9 cellular contexts compared by ENCODE assay signal in genomic region chr1:227793948-227794812, GRCh38. TPM values are rescaled to one million over a fixed set of nuclear protein-coding genes. Genes with fewer than 3 reads are reported as not detected.
DNase-seq lines count a peak whose midpoint lies in the region; ATAC-seq and TF ChIP-seq lines count a peak whose summit lies in the region.
"Had no signal": no experiment of that assay in that cellular context is flagged by ENCODE, and none has a peak within 500 bp of the region (broad histone marks: within the 10 kb centered on the region; RNA-seq: fewer than 3 reads in every experiment).

No MANE protein-coding gene starts in this region.

- peak overlapping the region; percentile 26 for H2BK120ac ChIP-seq in trophoblast cell (ENCODE audit: insufficient read depth, low read length, poor library complexity)

- peak overlapping the region; percentile 7 for H4K91ac ChIP-seq in trophoblast cell (ENCODE audit: low read depth, low read length)

- H3K79me2 ChIP-seq in DND-41 (ENCODE audit: insufficient read depth, low read length), result no peaks in the 10 kb centered on the region
- no peaks in the 10 kb centered on the region for H3K79me2 ChIP-seq in PC-3 (ENCODE audit: low read length)
- H3K79me2 ChIP-seq in trophoblast cell (ENCODE audit: control insufficient read depth, insufficient read depth, low read length, poor library complexity), result no peaks in the 10 kb centered on the region

- H3K27ac Mint-ChIP-seq in activated T-helper 1 cell treated with anti-CD3 and anti-CD28 coated beads, Interleukin-12 subunit alpha, Interleukin-12 subunit beta, Interleukin-2, Interleukin-4 antibody, amounts not matched to agents 30 ng/mL and 10 ng/mL and 1 ng/mL, durations not matched to agents 14 hours and 24 hours and 36 hours, result no peak overlapping the region

- H2BK5ac ChIP-seq in trophoblast cell (ENCODE audit: low read depth, low read length, poor library complexity), result no peak overlapping the region

- no peak overlapping the region for H3K4me2 ChIP-seq in DND-41 (ENCODE audit: insufficient read depth, low read length)
- H3K4me2 ChIP-seq in PC-3 (ENCODE audit: low read length), result no peak overlapping the region
- no peak overlapping the region for H3K4me2 ChIP-seq in trophoblast cell (ENCODE audit: low read length)

- WGBS in trophoblast cell (ENCODE audit: extremely low coverage, insufficient coverage, insufficient read length), result no CpG with 5 or more reads among the region's 12 CpGs

- peak overlapping the region; percentile 52 for H3K14ac ChIP-seq in trophoblast cell (ENCODE audit: low read length)

- no peak overlapping the region for H3K4me3 Mint-ChIP-seq in activated T-helper 1 cell treated with anti-CD3 and anti-CD28 coated beads, Interleukin-12 subunit alpha, Interleukin-12 subunit beta, Interleukin-2, Interleukin-4 antibody, amounts not matched to agents 30 ng/mL and 10 ng/mL and 1 ng/mL, durations not matched to agents 14 hours and 24 hours and 36 hours

- H3F3A ChIP-seq in PC-3 (ENCODE audit: low read length, unreplicated experiment), result no peaks in the 10 kb centered on the region

- no peaks in the 10 kb centered on the region for H3K4me1 ChIP-seq in DND-41 (ENCODE audit: insufficient read depth, low read length)
- H3K4me1 ChIP-seq in PC-3 (ENCODE audit: insufficient read depth, low read length), result peaks cover 4% of the 10 kb centered on the region
- H3K4me1 ChIP-seq in trophoblast cell (ENCODE audit: control insufficient read depth in 1 of 2, insufficient read depth in 2 of 2, low read length in 2 of 2), result peaks cover 28% of the 10 kb centered on the region in 2 experiments
- H3K4me1 ChIP-seq: adrenal gland had no signal

- no peaks in the 10 kb centered on the region for H3K36me3 ChIP-seq in DND-41 (ENCODE audit: insufficient read depth, low read length)
- H3K36me3 ChIP-seq in PC-3 (ENCODE audit: low read depth, low read length), result no peaks in the 10 kb centered on the region
- no peaks in the 10 kb centered on the region for H3K36me3 ChIP-seq in trophoblast cell (ENCODE audit: control insufficient read depth in 1 of 2, insufficient read depth in 2 of 2, low read length in 2 of 2)
- H3K36me3 ChIP-seq: adrenal gland had no signal

- CTCF ChIA-PET in PC-3 (lab: Charles Lee), result interaction anchor here (1.0 kb wide), 1 partner anchor 12 kb away, joined by 3 read pairs; no protein-coding TSS in a partner anchor

- peaks cover 12% of the 10 kb centered on the region for H3K79me1 ChIP-seq in trophoblast cell (ENCODE audit: low read length)

- H3K36me3 Mint-ChIP-seq in activated T-helper 1 cell treated with anti-CD3 and anti-CD28 coated beads, Interleukin-12 subunit alpha, Interleukin-12 subunit beta, Interleukin-2, Interleukin-4 antibody, amounts not matched to agents 30 ng/mL and 10 ng/mL and 1 ng/mL, durations not matched to agents 14 hours and 24 hours and 36 hours (ENCODE audit: low read depth), result no peaks in the 10 kb centered on the region

- H3K27ac ChIP-seq in DND-41 (ENCODE audit: low read length) (no peak overlapping the region), PC-3 (ENCODE audit: low read length) (no peak overlapping the region), trophoblast cell (ENCODE audit: low read depth, low read length) (no peak overlapping the region)

- peak overlapping the region; percentile 21 for H3K18ac ChIP-seq in trophoblast cell (ENCODE audit: low read length)

- DNase-seq in DND-41 (no peak), PC-3 (no peak), fibroblast of the aortic adventitia (ENCODE audit: low read depth) (peak; percentile 92), trophoblast cell (no peak), T-helper 9 cell (no peak), cerebellar cortex (ENCODE audit: low spot score) (no peak), NCI-H2081 (lab: John Stamatoyannopoulos, UW) (no peak)
- DNase-seq in activated T-helper 1 cell treated with anti-CD3 and anti-CD28 coated beads, Interleukin-12 subunit alpha, Interleukin-12 subunit beta, Interleukin-2, Interleukin-4 antibody, amounts not matched to agents 30 ng/mL and 10 ng/mL and 1 ng/mL, durations not matched to agents 14 hours and 24 hours and 36 hours (ENCODE audit: low spot score), result no peak

- peak overlapping the region; percentile 77 for H2BK12ac ChIP-seq in trophoblast cell (ENCODE audit: low read length)

- H3K4ac ChIP-seq in trophoblast cell (ENCODE audit: low read depth, low read length), result no peak overlapping the region

- no peak overlapping the region for H3K4me3 ChIP-seq in DND-41 (ENCODE audit: low read depth in 1 of 2, low read length in 2 of 2)
- H3K4me3 ChIP-seq in PC-3 (ENCODE audit: low read length), result no peak overlapping the region
- peak overlapping the region; percentile 22 for H3K4me3 ChIP-seq in fibroblast of the aortic adventitia (ENCODE audit: low read depth, low read length)
- no peak overlapping the region for H3K4me3 ChIP-seq in trophoblast cell (ENCODE audit: low read depth, low read length)
- H3K4me3 ChIP-seq: adrenal gland had no signal

- POLR2A ChIA-PET in PC-3 (lab: Charles Lee; ENCODE audit: unreplicated experiment), result interaction anchor here (0.5 kb wide), 1 partner anchor 1506 kb away, joined by 9 read pairs; no protein-coding TSS in a partner anchor

- no peak overlapping the region for H3K9ac ChIP-seq in DND-41 (ENCODE audit: low read depth, low read length)
- H3K9ac ChIP-seq in PC-3 (ENCODE audit: low read length), result no peak overlapping the region
- H3K9ac ChIP-seq in trophoblast cell (ENCODE audit: low read length), result no peak overlapping the region

- H3K27me3 ChIP-seq in DND-41 (ENCODE audit: insufficient read depth, low read length, poor library complexity) (no peaks in the 10 kb centered on the region), PC-3 (ENCODE audit: low read length) (no peaks in the 10 kb centered on the region), trophoblast cell (ENCODE audit: insufficient read depth, low read length) (no peaks in the 10 kb centered on the region)
- H3K27me3 ChIP-seq: adrenal gland had no signal

- no peaks in the 10 kb centered on the region for H3K4me1 Mint-ChIP-seq in activated T-helper 1 cell treated with anti-CD3 and anti-CD28 coated beads, Interleukin-12 subunit alpha, Interleukin-12 subunit beta, Interleukin-2, Interleukin-4 antibody, amounts not matched to agents 30 ng/mL and 10 ng/mL and 1 ng/mL, durations not matched to agents 14 hours and 24 hours and 36 hours (ENCODE audit: low read depth)

- H3K9me3 ChIP-seq in DND-41 (ENCODE audit: insufficient read depth, low read length, severe bottlenecking), result no peaks in the 10 kb centered on the region
- H3K9me3 ChIP-seq in PC-3 (ENCODE audit: low read length), result no peaks in the 10 kb centered on the region
- H3K9me3 ChIP-seq in trophoblast cell (ENCODE audit: insufficient read depth, low read depth, low read length), result peaks cover 4% of the 10 kb centered on the region
- H3K9me3 ChIP-seq: adrenal gland had no signal

- no peak overlapping the region for H3K23ac ChIP-seq in trophoblast cell (ENCODE audit: low read length)

- H3K27me3 Mint-ChIP-seq in activated T-helper 1 cell treated with anti-CD3 and anti-CD28 coated beads, Interleukin-12 subunit alpha, Interleukin-12 subunit beta, Interleukin-2, Interleukin-4 antibody, amounts not matched to agents 30 ng/mL and 10 ng/mL and 1 ng/mL, durations not matched to agents 14 hours and 24 hours and 36 hours (ENCODE audit: insufficient read depth), result peaks cover 7% of the 10 kb centered on the region

- no peak overlapping the region for H4K8ac ChIP-seq in trophoblast cell (ENCODE audit: low read depth, low read length)

- 0 out of 3 replicates have a peak, but pooled peaks have one; percentile 27 for ATAC-seq in DND-41 (ENCODE audit: insufficient read depth, low read depth)
- peak; percentile 6; the same call in 1 of the 2 replicates for ATAC-seq in PC-3

- no peaks in the 10 kb centered on the region for H3K9me3 Mint-ChIP-seq in activated T-helper 1 cell treated with anti-CD3 and anti-CD28 coated beads, Interleukin-12 subunit alpha, Interleukin-12 subunit beta, Interleukin-2, Interleukin-4 antibody, amounts not matched to agents 30 ng/mL and 10 ng/mL and 1 ng/mL, durations not matched to agents 14 hours and 24 hours and 36 hours

- no peak overlapping the region for H2AFZ ChIP-seq in DND-41 (ENCODE audit: low read depth, low read length)
- no peak overlapping the region for H2AFZ ChIP-seq in PC-3 (ENCODE audit: low read length)
- no peak overlapping the region for H2AFZ ChIP-seq in trophoblast cell (ENCODE audit: insufficient read depth, low read length, poor library complexity)

- H3K9me2 ChIP-seq in PC-3 (replicated peaks; ENCODE audit: low read length), result no peaks in the 10 kb centered on the region

- H4K20me1 ChIP-seq in DND-41 (ENCODE audit: insufficient read depth, low read length), result no peaks in the 10 kb centered on the region
- no peaks in the 10 kb centered on the region for H4K20me1 ChIP-seq in PC-3 (ENCODE audit: low read length)

- peak overlapping the region; percentile 55 for H2AK5ac ChIP-seq in trophoblast cell (ENCODE audit: low read length)

- TF ChIP-seq CTCF in DND-41 (IDR thresholded peaks at IDR 0.05; ENCODE audit: borderline replicate concordance, extremely low read depth, low read length, poor library complexity, severe bottlenecking) (no peak), PC-3 (conservative IDR thresholded peaks at IDR 0.05; ENCODE audit: low read depth, low read length) (no peak), fibroblast of the aortic adventitia (IDR thresholded peaks at IDR 0.05; ENCODE audit: insufficient read depth, low read length) (no peak)

- no peak overlapping the region for H4K12ac ChIP-seq in trophoblast cell (ENCODE audit: low read depth, low read length)

- BruUV-seq in PC-3 (replicated peaks; lab: Mats Ljungman, UMichigan), result no TSS peak

- intact Hi-C loops in PC-3 (cut with micrococcal nuclease), result no loop called here
- intact Hi-C loops in activated T-helper 1 cell treated with anti-CD3 and anti-CD28 coated beads, Interleukin-12 subunit alpha, Interleukin-12 subunit beta, Interleukin-2, Interleukin-4 antibody, amounts not matched to agents 30 ng/mL and 10 ng/mL and 1 ng/mL, durations not matched to agents 14 hours and 24 hours and 36 hours (cut with micrococcal nuclease), result no loop called here

RNA-seq across cellular contexts. Expression of gene PRSS38, which starts 21.3 kb away (rescaled TPM):
- total RNA-seq in PC-3 (2014; rRNA removed) (not detected in 2 replicates), fibroblast of the aortic adventitia (ENCODE audit: low replicate concordance) (not detected in 2 replicates)
- polyA plus RNA-seq in trophoblast cell (2013), result not detected in 2 replicates
- not detected in 2 replicates for total RNA-seq in activated T-helper 1 cell treated with anti-CD3 and anti-CD28 coated beads, Interleukin-12 subunit alpha, Interleukin-12 subunit beta, Interleukin-2, Interleukin-4 antibody, amounts not matched to agents 30 ng/mL and 10 ng/mL and 1 ng/mL, durations not matched to agents 14 hours and 24 hours and 36 hours
- total RNA-seq: adrenal gland had no signal
- polyA plus RNA-seq: adrenal gland had no signal

RNA-seq across cellular contexts. Expression of gene SNAP47, which starts 58.9 kb away (rescaled TPM):
- total RNA-seq in PC-3 (2014; rRNA removed) (123 and 145 TPM in 2 replicates), fibroblast of the aortic adventitia (ENCODE audit: low replicate concordance) (31.1 and 35.9 TPM in 2 replicates)
- 21.0 and 21.1 TPM in 2 replicates for polyA plus RNA-seq in trophoblast cell (2013)
- 32.2 and 33.7 TPM in 2 replicates for total RNA-seq in activated T-helper 1 cell treated with anti-CD3 and anti-CD28 coated beads, Interleukin-12 subunit alpha, Interleukin-12 subunit beta, Interleukin-2, Interleukin-4 antibody, amounts not matched to agents 30 ng/mL and 10 ng/mL and 1 ng/mL, durations not matched to agents 14 hours and 24 hours and 36 hours

RNA-seq across cellular contexts. Expression of gene JMJD4, which starts 59.1 kb away (rescaled TPM):
- total RNA-seq in PC-3 (2014; rRNA removed) (80.5 and 87.8 TPM in 2 replicates), fibroblast of the aortic adventitia (ENCODE audit: low replicate concordance) (13.4 and 26.8 TPM in 2 replicates)
- polyA plus RNA-seq in trophoblast cell (2013), result 8.1 and 8.8 TPM in 2 replicates
- 33.9 and 37.5 TPM in 2 replicates for total RNA-seq in activated T-helper 1 cell treated with anti-CD3 and anti-CD28 coated beads, Interleukin-12 subunit alpha, Interleukin-12 subunit beta, Interleukin-2, Interleukin-4 antibody, amounts not matched to agents 30 ng/mL and 10 ng/mL and 1 ng/mL, durations not matched to agents 14 hours and 24 hours and 36 hours
